ENCODE assay signal across 22 cellular contexts in genomic region chr4:25550376-25551030, GRCh38.
DNase-seq lines count a peak whose midpoint lies in the region; ATAC-seq, FAIRE-seq and TF ChIP-seq lines count a peak whose summit lies in the region.
"Had no signal": no experiment of that assay in that cellular context is flagged by ENCODE, and none has a peak within 500 bp of the region (broad histone marks: within the 10 kb centered on the region; RNA-seq: fewer than 3 reads in every experiment).

No MANE protein-coding gene starts in this region.

- H3K9me3 ChIP-seq in DOHH2 (ENCODE audit: control insufficient read depth, insufficient read depth, low read length) (no peaks in the 10 kb centered on the region), Karpas-422 (ENCODE audit: low read length) (no peaks in the 10 kb centered on the region), left lung (no peaks in the 10 kb centered on the region), small intestine (ENCODE audit: control insufficient read depth, low read depth) (no peaks in the 10 kb centered on the region), thyroid gland (no peaks in the 10 kb centered on the region)
- H3K9me3 ChIP-seq: A549, Caco-2 had no signal

- FAIRE-seq in small intestine (lab: Jason Lieb, UNC) = peak; percentile 80
- FAIRE-seq: A549, D721Med, GM12878, GM12892 had no signal

- H3F3A ChIP-seq in DOHH2 (ENCODE audit: control insufficient read depth, insufficient read depth) = peaks cover 32% of the 10 kb centered on the region

- H3K4me3 ChIP-seq in DOHH2 (ENCODE audit: low read length) (peak overlapping the region; percentile 25), Karpas-422 (ENCODE audit: low read length) (no peak overlapping the region), left lung (no peak overlapping the region), small intestine (ENCODE audit: low read depth in 1 of 2, low read length in 2 of 2) (no peak overlapping the region), thyroid gland (replicated peaks in 1 of 3) (no peak overlapping the region)
- H3K4me3 ChIP-seq: A549; BLaER1 treated with 17β-estradiol and CSF1 and Interleukin-3, amounts not matched to agents 10 nM and 100 nM; GM12878 had no signal

- H2AFZ ChIP-seq in Karpas-422 (ENCODE audit: low read length) = peak overlapping the region; percentile 63; the same call in 1 of the 2 replicates

- no peaks in the 10 kb centered on the region for H3K79me2 ChIP-seq in DOHH2 (ENCODE audit: control insufficient read depth, low read length)
- H3K79me2 ChIP-seq in Karpas-422 (ENCODE audit: low read length) = no peaks in the 10 kb centered on the region

- no peak for ATAC-seq in left lung
- ATAC-seq in HG02588 (IDR thresholded peaks at IDR 0.05; ENCODE audit: unreplicated experiment) = no peak
- ATAC-seq: A549; CD8-positive, alpha-beta T cell; GM12878 had no signal

- 16 to 67% (median 34%) methylated on average over 5 of the region's 5 CpGs for WGBS in small intestine, 3 donors
- 92 to 94% methylated on average over 5 of the region's 5 CpGs for WGBS in thyroid gland, 2 donors

- no peak overlapping the region for H3K9ac ChIP-seq in Karpas-422 (ENCODE audit: low read length)
- H3K9ac ChIP-seq: BLaER1 treated with 17β-estradiol and CSF1 and Interleukin-3, amounts not matched to agents 10 nM and 100 nM had no signal

- no peak for TF ChIP-seq POLR2A in thyroid gland (IDR thresholded peaks at IDR 0.05)

- H3K9me2 ChIP-seq in DOHH2 (replicated peaks; ENCODE audit: control insufficient read depth, low read length) (no peaks in the 10 kb centered on the region), Karpas-422 (replicated peaks; ENCODE audit: insufficient read depth, low read length) (no peaks in the 10 kb centered on the region)

- H3K36me3 ChIP-seq in DOHH2 (ENCODE audit: control insufficient read depth, low read length) = no peaks in the 10 kb centered on the region
- H3K36me3 ChIP-seq in Karpas-422 (ENCODE audit: insufficient read depth, low read length) = no peaks in the 10 kb centered on the region
- no peaks in the 10 kb centered on the region for H3K36me3 ChIP-seq in left lung
- no peaks in the 10 kb centered on the region for H3K36me3 ChIP-seq in small intestine (ENCODE audit: control insufficient read depth in 2 of 2, insufficient read depth in 2 of 2, low read length in 2 of 2)
- no peaks in the 10 kb centered on the region for H3K36me3 ChIP-seq in thyroid gland
- H3K36me3 ChIP-seq: BLaER1 treated with 17β-estradiol and CSF1 and Interleukin-3, amounts not matched to agents 10 nM and 100 nM had no signal

- H4K20me1 ChIP-seq in DOHH2 (ENCODE audit: control insufficient read depth, insufficient read depth, low read depth, low read length) (no peaks in the 10 kb centered on the region), Karpas-422 (ENCODE audit: insufficient read depth, low read depth, low read length) (no peaks in the 10 kb centered on the region)
- H4K20me1 ChIP-seq: BLaER1 treated with 17β-estradiol and CSF1 and Interleukin-3, amounts not matched to agents 10 nM and 100 nM had no signal

- intact Hi-C loops in left lung (cut with DNase I) = no loop called here
- intact Hi-C loops in thyroid gland (cut with DNase I) = no loop called here

- H3K27ac ChIP-seq in DOHH2 (ENCODE audit: low read depth, low read length) (peak overlapping the region; percentile 95), Karpas-422 (ENCODE audit: low read length) (peak overlapping the region; percentile 90), left lung (peak overlapping the region; percentile 9 to 67), small intestine (ENCODE audit: low read depth in 1 of 2, low read length in 1 of 2) (no peak overlapping the region), thyroid gland (no peak overlapping the region)
- H3K27ac ChIP-seq: 22Rv1; A549; BLaER1 treated with 17β-estradiol and CSF1 and Interleukin-3, amounts not matched to agents 10 nM and 100 nM; C4-2B had no signal

- H3K4me2 ChIP-seq in DOHH2 (ENCODE audit: low read length) (peak overlapping the region; percentile 75), Karpas-422 (ENCODE audit: low read depth, low read length, poor library complexity, severe bottlenecking) (no peak overlapping the region)
- H3K4me2 ChIP-seq: A549; BLaER1 treated with 17β-estradiol and CSF1 and Interleukin-3, amounts not matched to agents 10 nM and 100 nM had no signal

- TF ChIP-seq CTCF in DOHH2 (IDR thresholded peaks at IDR 0.05; ENCODE audit: low read depth, low read length, poor library complexity, severe bottlenecking) (no peak), left lung (IDR thresholded peaks at IDR 0.05) (no peak), thyroid gland (IDR thresholded peaks at IDR 0.05) (no peak)

- no peak for DNase-seq in Karpas-422
- no peak for DNase-seq in left lung
- peak; percentile 91 for DNase-seq in small intestine
- no peak for DNase-seq in thyroid gland
- no peak for DNase-seq in NCI-H1105 (lab: John Stamatoyannopoulos, UW)
- DNase-seq: AML-193; Caco-2; Calu3; CD4-positive, alpha-beta T cell; CD8-positive, alpha-beta T cell; DMS79 treated with DMSO at 0.1 percent for 48 hours; EL; GDM1 had no signal

- H3K27me3 ChIP-seq in DOHH2 (ENCODE audit: control insufficient read depth, low read length) (no peaks in the 10 kb centered on the region), Karpas-422 (ENCODE audit: low read length) (no peaks in the 10 kb centered on the region), left lung (no peaks in the 10 kb centered on the region), small intestine (ENCODE audit: control insufficient read depth in 2 of 2, insufficient read depth in 2 of 2, low read length in 2 of 2) (no peaks in the 10 kb centered on the region), thyroid gland (no peaks in the 10 kb centered on the region)
- H3K27me3 ChIP-seq: BLaER1 treated with 17β-estradiol and CSF1 and Interleukin-3, amounts not matched to agents 10 nM and 100 nM had no signal

- H3K4me1 ChIP-seq in DOHH2 (ENCODE audit: control insufficient read depth, low read length) = peaks cover 79% of the 10 kb centered on the region
- H3K4me1 ChIP-seq in Karpas-422 (ENCODE audit: low read length) = peaks cover 35% of the 10 kb centered on the region
- H3K4me1 ChIP-seq in left lung = no peaks in the 10 kb centered on the region
- peaks cover 0 to 8% of the 10 kb centered on the region in 2 donors for H3K4me1 ChIP-seq in small intestine (ENCODE audit: control insufficient read depth in 2 of 2, insufficient read depth in 1 of 2, low read depth in 1 of 2, low read length in 1 of 2)
- H3K4me1 ChIP-seq in thyroid gland = peaks cover 16 to 30% of the 10 kb centered on the region in 2 donors
- H3K4me1 ChIP-seq: BLaER1 treated with 17β-estradiol and CSF1 and Interleukin-3, amounts not matched to agents 10 nM and 100 nM; Caco-2 had no signal

Comparison
In these comparisons a context has a peak if more than half of its experiments do, and no peak if none do; other contexts are left out.
1. H3K27ac ChIP-seq: peak in DOHH2 (single experiment), Karpas-422 (single experiment) and left lung (2 of 2); none in small intestine (0 of 2) and thyroid gland (0 of 3).